1 cellular context compared by ENCODE assay signal in genomic region chr6:167341038-167341613, GRCh38.
TF ChIP-seq lines count a peak whose summit lies in the region.

No MANE protein-coding gene starts in this region.

TF ChIP-seq in HepG2, 621 proteins besides CTCF, POLR2A, EP300 and RAD21 (continued from another document and continues in another):
- no peak for TF ChIP-seq NCOA5 (CRISPR knock-in tag; IDR thresholded peaks at IDR 0.05)
- TF ChIP-seq KMT2B (CRISPR knock-in tag; IDR thresholded peaks at IDR 0.05), result no peak
- TF ChIP-seq CBX2 (IDR thresholded peaks at IDR 0.05; ENCODE audit: low read depth, low read length), result no peak
- TF ChIP-seq CBX2 (CRISPR knock-in tag; IDR thresholded peaks at IDR 0.05; ENCODE audit: low read depth), result no peak
- no peak for TF ChIP-seq ZNF138 (CRISPR knock-in tag; IDR thresholded peaks at IDR 0.05; ENCODE audit: low read depth)
- TF ChIP-seq CHD2 (IDR thresholded peaks at IDR 0.05; ENCODE audit: low read depth, low read length), result no peak
- no peak for TF ChIP-seq ZNF501 (CRISPR knock-in tag; IDR thresholded peaks at IDR 0.05)
- TF ChIP-seq NR2F2 (IDR thresholded peaks at IDR 0.05; ENCODE audit: borderline replicate concordance, low read depth), result no peak
- TF ChIP-seq ZNF710 (CRISPR knock-in tag; IDR thresholded peaks at IDR 0.05; ENCODE audit: borderline replicate concordance), result no peak
- TF ChIP-seq ZBTB7B (CRISPR knock-in tag; IDR thresholded peaks at IDR 0.05), result no peak
- TF ChIP-seq MXD1 (CRISPR knock-in tag; IDR thresholded peaks at IDR 0.05), result no peak
- TF ChIP-seq AHDC1 (CRISPR knock-in tag; IDR thresholded peaks at IDR 0.05; ENCODE audit: borderline replicate concordance), result no peak
- TF ChIP-seq CREBL2 (CRISPR knock-in tag; IDR thresholded peaks at IDR 0.05; ENCODE audit: borderline replicate concordance), result no peak
- TF ChIP-seq MNT (IDR thresholded peaks at IDR 0.05), result no peak
- TF ChIP-seq ATRX (CRISPR knock-in tag; IDR thresholded peaks at IDR 0.05; ENCODE audit: borderline replicate concordance), result no peak
- TF ChIP-seq THYN1 (CRISPR knock-in tag; IDR thresholded peaks at IDR 0.05; ENCODE audit: borderline replicate concordance, low read depth), result no peak
- TF ChIP-seq SUZ12 (IDR thresholded peaks at IDR 0.05; ENCODE audit: low read depth, low read length), result no peak
- TF ChIP-seq E2F1 (CRISPR knock-in tag; IDR thresholded peaks at IDR 0.05), result no peak
- TF ChIP-seq MLX (CRISPR knock-in tag; IDR thresholded peaks at IDR 0.05), result no peak
- TF ChIP-seq KLF12 (CRISPR knock-in tag; IDR thresholded peaks at IDR 0.05; ENCODE audit: borderline replicate concordance), result no peak
- no peak for TF ChIP-seq ZNF335 (CRISPR knock-in tag; IDR thresholded peaks at IDR 0.05)
- TF ChIP-seq REXO4 (CRISPR knock-in tag; IDR thresholded peaks at IDR 0.05; ENCODE audit: borderline replicate concordance), result no peak
- peak; percentile 93 for TF ChIP-seq ZBTB38 (CRISPR knock-in tag; IDR thresholded peaks at IDR 0.05)
- TF ChIP-seq TERF1 (CRISPR knock-in tag; IDR thresholded peaks at IDR 0.05), result no peak
- TF ChIP-seq SAP130 (CRISPR knock-in tag; IDR thresholded peaks at IDR 0.05; ENCODE audit: low read depth), result no peak
- TF ChIP-seq TFDP2 (CRISPR knock-in tag; IDR thresholded peaks at IDR 0.05), result no peak
- TF ChIP-seq ZNF672 (CRISPR knock-in tag; IDR thresholded peaks at IDR 0.05), result no peak
- no peak for TF ChIP-seq ZNF274 (CRISPR knock-in tag; IDR thresholded peaks at IDR 0.05)
- no peak for TF ChIP-seq ZC3H13 (CRISPR knock-in tag; IDR thresholded peaks at IDR 0.05)
- TF ChIP-seq CBX5 (CRISPR knock-in tag; IDR thresholded peaks at IDR 0.05; ENCODE audit: borderline replicate concordance), result no peak
- 0 out of 2 replicates have a peak, but pooled peaks have one; percentile 68 for TF ChIP-seq ZNF414 (CRISPR knock-in tag; IDR thresholded peaks at IDR 0.05)
- no peak for TF ChIP-seq PREB (CRISPR knock-in tag; IDR thresholded peaks at IDR 0.05)
- TF ChIP-seq PRPF4 (IDR thresholded peaks at IDR 0.05; ENCODE audit: low read depth, low read length, poor library complexity, severe bottlenecking), result no peak
- no peak for TF ChIP-seq ZFP37 (CRISPR knock-in tag; IDR thresholded peaks at IDR 0.05; ENCODE audit: borderline replicate concordance)
- no peak for TF ChIP-seq TRIM24 (CRISPR knock-in tag; IDR thresholded peaks at IDR 0.05)
- no peak for TF ChIP-seq CREM (IDR thresholded peaks at IDR 0.05)
- TF ChIP-seq CREM (CRISPR knock-in tag; IDR thresholded peaks at IDR 0.05), result no peak
- TF ChIP-seq FOXK1 (CRISPR knock-in tag; IDR thresholded peaks at IDR 0.05; ENCODE audit: borderline replicate concordance, low read depth), result no peak
- TF ChIP-seq RELA (CRISPR knock-in tag; IDR thresholded peaks at IDR 0.05), result no peak
